17 cellular contexts compared by ENCODE assay signal in genomic region chr1:13824626-13825025, GRCh38.
DNase-seq lines count a peak whose midpoint lies in the region; ATAC-seq and TF ChIP-seq lines count a peak whose summit lies in the region.
"Had no signal": no experiment of that assay in that cellular context is flagged by ENCODE, and none has a peak within 500 bp of the region (broad histone marks: within the 10 kb centered on the region; RNA-seq: fewer than 3 reads in every experiment).

No MANE protein-coding gene starts in this region.

- DNase-seq in RWPE2 (ENCODE audit: low spot score) (peak; percentile 10), coronary artery (ENCODE audit: low spot score) (peak; percentile 43), mesenteric fat pad (ENCODE audit: low spot score) (peak; percentile 75), uterus (no peak), GM10266 (ENCODE audit: extremely low spot score) (no peak), SKM-1 (lab: John Stamatoyannopoulos, UW; ENCODE audit: unreplicated experiment) (no peak)
- no peak for DNase-seq in activated CD8-positive, alpha-beta memory T cell treated with anti-CD3 and anti-CD28 coated beads, Interleukin-2, amount 50 U/mL, for 48 hours
- DNase-seq: CD8-positive, alpha-beta memory T cell; COR-L47; DMS 273 treated with DMSO at 0.1 percent for 48 hours; DMS53; DND-41; EL; HCEC 1CT had no signal

- H3K27ac ChIP-seq in RWPE2 (ENCODE audit: poor library complexity, severe bottlenecking) (no peak overlapping the region), coronary artery (no peak overlapping the region), uterus (no peak overlapping the region)
- H3K27ac ChIP-seq: BLaER1 treated with 17β-estradiol and CSF1 and Interleukin-3, amounts not matched to agents 10 nM and 100 nM; GM23248 had no signal

- H3K36me3 ChIP-seq in RWPE2 (ENCODE audit: low read depth): no peaks in the 10 kb centered on the region
- no peaks in the 10 kb centered on the region for H3K36me3 ChIP-seq in uterus

- TF ChIP-seq CTCF in RWPE2 (IDR thresholded peaks at IDR 0.05; ENCODE audit: poor library complexity, severe bottlenecking): no peak
- no peak for TF ChIP-seq CTCF in coronary artery (IDR thresholded peaks at IDR 0.05)
- TF ChIP-seq CTCF in uterus (IDR thresholded peaks at IDR 0.05): no peak
- TF ChIP-seq CTCF in GM10266 (IDR thresholded peaks at IDR 0.05; ENCODE audit: control insufficient read depth, insufficient read depth, low read depth, missing control alignments): no peak

- H3K4me3 ChIP-seq in RWPE2 (ENCODE audit: severe bottlenecking) (no peak overlapping the region), coronary artery (no peak overlapping the region), uterus (no peak overlapping the region)
- H3K4me3 ChIP-seq: BLaER1 treated with 17β-estradiol and CSF1 and Interleukin-3, amounts not matched to agents 10 nM and 100 nM; GM23248 had no signal

- H3K4me1 ChIP-seq in RWPE2 (ENCODE audit: insufficient read depth, poor library complexity, severe bottlenecking) (no peaks in the 10 kb centered on the region), uterus (no peaks in the 10 kb centered on the region)

- H3K27me3 ChIP-seq in RWPE2 (ENCODE audit: insufficient read depth, poor library complexity, severe bottlenecking): no peaks in the 10 kb centered on the region
- H3K27me3 ChIP-seq in uterus: no peaks in the 10 kb centered on the region
- H3K27me3 ChIP-seq: BLaER1 treated with 17β-estradiol and CSF1 and Interleukin-3, amounts not matched to agents 10 nM and 100 nM had no signal

- intact Hi-C loops in uterus (cut with DNase I; ENCODE audit: low total_unique reads): no loop called here

- ATAC-seq in RWPE2 (ENCODE audit: low read depth): no peak
- ATAC-seq: HepG2 had no signal

- H3K9me3 ChIP-seq in RWPE2 (ENCODE audit: severe bottlenecking): no peaks in the 10 kb centered on the region
- no peaks in the 10 kb centered on the region for H3K9me3 ChIP-seq in uterus

- no peak for TF ChIP-seq POLR2A in uterus (IDR thresholded peaks at IDR 0.05)

Comparison
In these comparisons a context has a peak if more than half of its experiments do, and no peak if none do; other contexts are left out.
1. DNase-seq: peak in RWPE2 (single experiment), coronary artery (single experiment) and mesenteric fat pad (single experiment); none in uterus (0 of 2), GM10266 (single experiment), SKM-1 (single experiment) and activated CD8-positive, alpha-beta memory T cell treated with anti-CD3 and anti-CD28 coated beads, Interleukin-2, amount 50 U/mL, for 48 hours (single experiment).